Comparison of ENCODE assay signal across 10 cellular contexts in the genomic region with DNA sequence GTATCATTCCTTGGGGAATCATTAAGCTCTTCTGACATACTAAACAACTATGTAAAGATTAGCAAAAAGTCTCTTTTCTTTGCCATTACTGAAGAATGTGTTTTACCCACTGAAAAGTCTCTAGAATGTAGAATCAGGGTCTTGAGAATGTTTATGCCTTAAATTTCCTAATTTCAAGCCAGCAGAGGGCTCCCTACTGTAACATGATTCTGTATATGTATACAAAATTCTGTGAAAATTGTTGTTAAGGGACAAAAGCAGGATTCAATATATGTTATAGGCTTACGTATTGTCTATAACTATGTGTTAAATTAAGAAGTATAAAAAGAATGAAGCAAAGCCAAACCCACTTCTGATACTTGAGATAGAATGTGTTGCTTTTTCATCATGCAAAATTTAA.
A peak's percentile ranks its signal among the peaks of the same experiment; 100 is the strongest.
DNase-seq lines count a peak whose midpoint lies in the region; ATAC-seq and TF ChIP-seq lines count a peak whose summit lies in the region.
"Had no signal": no experiment of that assay in that cellular context is flagged by ENCODE, and none has a peak within 500 bp of the region (broad histone marks: within the 10 kb centered on the region; RNA-seq: fewer than 3 reads in every experiment).

No MANE protein-coding gene starts in this region.

- no peaks in the 10 kb centered on the region for H3K4me1 ChIP-seq in neutrophil (ENCODE audit: control insufficient read depth in 1 of 2, insufficient read depth in 1 of 2, low read depth in 1 of 2, low read length in 1 of 2)
- H3K4me1 ChIP-seq: suprapubic skin had no signal

- intact Hi-C loops in activated naive CD4-positive, alpha-beta T cell treated with anti-CD3 and anti-CD28 coated beads for 36 hours (cut with micrococcal nuclease) = no loop called here

- no peak overlapping the region for H3K27ac ChIP-seq in neutrophil
- H3K27ac ChIP-seq: suprapubic skin had no signal

- no peaks in the 10 kb centered on the region for H3K27me3 Mint-ChIP-seq in activated naive CD4-positive, alpha-beta T cell treated with anti-CD3 and anti-CD28 coated beads for 36 hours (ENCODE audit: low read depth)

- no peaks in the 10 kb centered on the region for H3K4me1 Mint-ChIP-seq in activated naive CD4-positive, alpha-beta T cell treated with anti-CD3 and anti-CD28 coated beads for 36 hours (ENCODE audit: low read depth)

- H3K4me3 ChIP-seq in neutrophil (ENCODE audit: low read depth in 1 of 2, low read length in 1 of 2) = no peak overlapping the region
- H3K4me3 ChIP-seq: suprapubic skin had no signal

- H3K9me3 Mint-ChIP-seq in activated naive CD4-positive, alpha-beta T cell treated with anti-CD3 and anti-CD28 coated beads for 36 hours = peaks cover 3% of the 10 kb centered on the region

- peak; percentile 8 for DNase-seq in NCI-H2196 (lab: John Stamatoyannopoulos, UW; ENCODE audit: unreplicated experiment)
- no peak for DNase-seq in NCI-H2196 treated with DMSO at 0.1 percent for 48 hours (lab: John Stamatoyannopoulos, UW; ENCODE audit: unreplicated experiment)
- peak; percentile 21 for DNase-seq in NCI-H1694 (lab: John Stamatoyannopoulos, UW)
- DNase-seq in dermis blood vessel endothelial cell = peak; percentile 54
- DNase-seq in activated naive CD4-positive, alpha-beta T cell treated with anti-CD3 and anti-CD28 coated beads for 36 hours = no peak
- DNase-seq in NCI-H510A treated with DMSO at 0.1 percent for 48 hours (lab: John Stamatoyannopoulos, UW) = no peak
- DNase-seq: islet precursor cell had no signal

- H3K27me3 ChIP-seq in neutrophil = no peaks in the 10 kb centered on the region
- H3K27me3 ChIP-seq: suprapubic skin had no signal

- H3K36me3 Mint-ChIP-seq in activated naive CD4-positive, alpha-beta T cell treated with anti-CD3 and anti-CD28 coated beads for 36 hours (ENCODE audit: low read depth) = no peaks in the 10 kb centered on the region

- no peak overlapping the region for H3K27ac Mint-ChIP-seq in activated naive CD4-positive, alpha-beta T cell treated with anti-CD3 and anti-CD28 coated beads for 36 hours

- CTCF ChIA-PET in activated naive CD4-positive, alpha-beta T cell treated with anti-CD3 and anti-CD28 coated beads for 36 hours (lab: Charles Lee) = no interaction called here

- ATAC-seq in esophagus mucosa = no peak

- peak; percentile 21 for TF ChIP-seq CTCF in neutrophil (IDR thresholded peaks at IDR 0.05)

- no peaks in the 10 kb centered on the region for H3K36me3 ChIP-seq in neutrophil
- H3K36me3 ChIP-seq: suprapubic skin had no signal

- H3K4me3 Mint-ChIP-seq in activated naive CD4-positive, alpha-beta T cell treated with anti-CD3 and anti-CD28 coated beads for 36 hours = no peak overlapping the region

- H3K9me3 ChIP-seq in neutrophil = no peaks in the 10 kb centered on the region
- H3K9me3 ChIP-seq: suprapubic skin had no signal

Comparison
In these comparisons a context has a peak if more than half of its experiments do, and no peak if none do; other contexts are left out.
1. DNase-seq: peak in NCI-H2196 (single experiment), NCI-H1694 (single experiment) and dermis blood vessel endothelial cell (single experiment); none in NCI-H2196 treated with DMSO at 0.1 percent for 48 hours (single experiment), activated naive CD4-positive, alpha-beta T cell treated with anti-CD3 and anti-CD28 coated beads for 36 hours (single experiment) and NCI-H510A treated with DMSO at 0.1 percent for 48 hours (single experiment).